In genomic region chr3:101972430-101973162, GRCh38 we compare ENCODE assay signal across 1 cellular context.
TF ChIP-seq lines count a peak whose summit lies in the region.

No MANE protein-coding gene starts in this region.

TF ChIP-seq in IMR-90, 13 proteins besides CTCF, POLR2A, EP300 and RAD21 (continued from another document):
- no peak for TF ChIP-seq BHLHE40 (IDR thresholded peaks at IDR 0.05; ENCODE audit: low read depth, low read length)
- no peak for TF ChIP-seq ELK1 (IDR thresholded peaks at IDR 0.05; ENCODE audit: borderline replicate concordance, low read depth, low read length)
- no peak for TF ChIP-seq MAZ (IDR thresholded peaks at IDR 0.05; ENCODE audit: borderline replicate concordance, low read depth, low read length)
